14 cellular contexts compared by ENCODE assay signal in the genomic region with DNA sequence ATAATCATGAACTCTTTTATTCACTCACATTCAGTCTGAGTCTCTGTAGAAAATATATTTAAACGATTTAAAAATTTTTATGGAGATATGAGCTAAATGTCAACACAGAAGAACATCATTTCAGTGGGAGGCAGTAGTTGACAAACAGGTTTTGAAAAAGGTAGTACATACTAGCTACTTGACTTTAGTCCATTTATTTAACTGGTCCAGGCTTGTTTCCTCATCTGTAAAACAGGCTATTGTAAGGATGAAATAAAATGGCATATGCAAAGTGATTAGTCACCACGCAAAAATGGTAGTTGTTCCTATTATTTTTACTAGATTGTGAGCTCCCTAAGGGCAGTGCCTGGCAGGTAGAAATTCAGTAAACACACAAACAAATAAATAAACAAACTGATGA.
DNase-seq lines count a peak whose midpoint lies in the region; ATAC-seq and TF ChIP-seq lines count a peak whose summit lies in the region.
"Had no signal": no experiment of that assay in that cellular context is flagged by ENCODE, and none has a peak within 500 bp of the region (broad histone marks: within the 10 kb centered on the region; RNA-seq: fewer than 3 reads in every experiment).

No MANE protein-coding gene starts in this region.

- TF ChIP-seq CTCF in 22Rv1 (IDR thresholded peaks at IDR 0.05) (peak; percentile 41), RWPE2 (IDR thresholded peaks at IDR 0.05; ENCODE audit: poor library complexity, severe bottlenecking) (peak; percentile 9), foreskin keratinocyte (conservative IDR thresholded peaks at IDR 0.05) (no peak), body of pancreas (IDR thresholded peaks at IDR 0.05) (peak in 1 of 7 experiments; percentile 1)

- H3K4me1 ChIP-seq in RWPE2 (ENCODE audit: insufficient read depth, poor library complexity, severe bottlenecking) (peaks cover 12% of the 10 kb centered on the region), foreskin keratinocyte (peaks cover 10% of the 10 kb centered on the region), body of pancreas (peaks cover 6% of the 10 kb centered on the region)

- H3K27ac ChIP-seq in 22Rv1 (no peak overlapping the region), RWPE2 (ENCODE audit: poor library complexity, severe bottlenecking) (peak overlapping the region; percentile 27), foreskin keratinocyte (no peak overlapping the region), body of pancreas (no peak overlapping the region)
- H3K27ac ChIP-seq: coronary artery, right atrium auricular region had no signal

- H3K27me3 ChIP-seq in RWPE2 (ENCODE audit: insufficient read depth, poor library complexity, severe bottlenecking) (no peaks in the 10 kb centered on the region), foreskin keratinocyte (no peaks in the 10 kb centered on the region), body of pancreas (no peaks in the 10 kb centered on the region)
- H3K27me3 ChIP-seq: right atrium auricular region had no signal

- 38 to 44% methylated on average over 2 of the region's 2 CpGs for WGBS in body of pancreas, 2 donors

- peak; percentile 67 for DNase-seq in HPDE6-E6E7 (ENCODE audit: extremely low spot score)
- DNase-seq in RWPE2 (ENCODE audit: low spot score) = no peak
- DNase-seq in foreskin keratinocyte = peak; percentile 83 to 92
- no peak for DNase-seq in putamen (ENCODE audit: low spot score)
- DNase-seq in body of pancreas = no peak
- no peak for DNase-seq in retina
- DNase-seq: activated naive CD4-positive, alpha-beta T cell; DMS79; NK-92 treated with Interleukin-12 subunit alpha and Interleukin-12 subunit beta, amount 100 ng/mL, for 24 hours had no signal

- peaks cover 5% of the 10 kb centered on the region; the same call in 1 of the 2 replicates for H3K36me3 ChIP-seq in RWPE2 (ENCODE audit: low read depth)
- H3K36me3 ChIP-seq in body of pancreas (replicated peaks in 1 of 2; ENCODE audit: insufficient read depth in 1 of 2, low read depth in 2 of 2) = no peaks in the 10 kb centered on the region
- H3K36me3 ChIP-seq: right atrium auricular region had no signal

- TF ChIP-seq POLR2A in body of pancreas (IDR thresholded peaks at IDR 0.05) = no peak

- H3K4me3 ChIP-seq in RWPE2 (ENCODE audit: severe bottlenecking) = no peak overlapping the region
- H3K4me3 ChIP-seq in body of pancreas = no peak overlapping the region
- H3K4me3 ChIP-seq: coronary artery, right atrium auricular region had no signal

- intact Hi-C loops in body of pancreas (cut with DNase I) = loop anchor here (10.0 kb wide), 1 partner anchor 391 kb away; a partner anchor contains a TSS

- no peaks in the 10 kb centered on the region for H3K9me3 ChIP-seq in RWPE2 (ENCODE audit: severe bottlenecking)
- no peaks in the 10 kb centered on the region for H3K9me3 ChIP-seq in body of pancreas
- H3K9me3 ChIP-seq: right atrium auricular region had no signal

- peak; percentile 76 for ATAC-seq in RWPE2 (ENCODE audit: low read depth)
- peak; percentile 98 for ATAC-seq in foreskin keratinocyte
- no peak for ATAC-seq in GM19035 (IDR thresholded peaks at IDR 0.05; ENCODE audit: unreplicated experiment)
- no peak for ATAC-seq in body of pancreas
- ATAC-seq: stimulated activated effector memory CD8-positive, alpha-beta T cell treated with anti-CD3 and anti-CD28 coated beads, Interleukin-12 subunit alpha, Interleukin-12 subunit beta, amount 100 ng/mL, for 72 hours had no signal

Comparison
In these comparisons a context has a peak if more than half of its experiments do, and no peak if none do; other contexts are left out.
1. DNase-seq: peak in HPDE6-E6E7 (single experiment) and foreskin keratinocyte (2 of 2); none in RWPE2 (single experiment), putamen (single experiment), body of pancreas (0 of 4) and retina (single experiment).
2. ATAC-seq: peak in RWPE2 (single experiment) and foreskin keratinocyte (single experiment); none in GM19035 (single experiment) and body of pancreas (single experiment).